Comparison of ENCODE assay signal across 8 cellular contexts in the genomic region with DNA sequence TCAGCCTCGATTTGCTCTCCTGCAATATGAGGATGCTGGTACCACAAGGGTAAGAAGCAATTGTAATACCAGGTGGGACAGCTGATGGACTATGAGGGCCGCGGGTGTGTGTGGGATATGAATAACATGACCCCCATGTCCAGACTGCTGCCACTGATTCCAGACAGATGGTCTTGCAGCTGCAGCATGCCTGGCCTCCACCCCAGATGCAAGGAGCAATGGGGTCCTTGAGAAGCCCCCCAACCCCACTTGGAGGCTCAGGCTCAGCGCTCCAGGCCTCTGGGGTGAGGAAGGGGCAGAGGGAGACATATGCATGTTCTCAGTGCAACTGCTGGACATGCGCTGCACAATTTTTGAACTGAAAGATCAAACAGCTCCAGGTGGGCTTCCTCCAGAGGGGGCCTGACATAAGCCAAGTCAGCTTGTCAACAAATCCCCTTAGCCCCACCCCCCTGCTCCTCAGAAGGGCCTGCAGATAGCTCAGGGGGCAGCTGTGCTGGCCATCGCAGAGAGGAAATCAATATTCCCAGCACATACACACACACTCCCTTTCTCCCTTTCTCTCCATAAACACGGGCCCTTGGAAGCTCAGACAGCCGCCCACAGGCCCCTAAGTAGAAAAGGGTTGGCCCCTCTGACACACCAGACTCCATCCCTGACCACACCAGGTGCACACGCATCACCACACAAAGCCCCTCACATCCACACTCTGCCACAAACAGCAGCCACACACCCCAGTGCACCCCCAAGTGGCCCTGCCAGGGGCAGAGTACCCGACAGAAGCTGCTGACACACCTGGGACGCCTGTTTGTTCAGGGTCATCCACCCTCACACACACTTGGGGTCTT.
A peak's percentile ranks its signal among the peaks of the same experiment; 100 is the strongest.
DNase-seq lines count a peak whose midpoint lies in the region; ATAC-seq, FAIRE-seq and TF ChIP-seq lines count a peak whose summit lies in the region.

No MANE protein-coding gene starts in this region.

- H3K23ac ChIP-seq in H1 (ENCODE audit: insufficient read length), result no peak overlapping the region

- TF ChIP-seq EP300 in H1 (IDR thresholded peaks at IDR 0.05; ENCODE audit: borderline replicate concordance in 1 of 2, low read depth in 2 of 2, low read length in 2 of 2) (no peak), neural cell (conservative IDR thresholded peaks at IDR 0.05; ENCODE audit: poor library complexity, severe bottlenecking) (no peak)

- ATAC-seq in GM18907 (IDR thresholded peaks at IDR 0.05; ENCODE audit: unreplicated experiment) (no peak), GM18868 (IDR thresholded peaks at IDR 0.05; ENCODE audit: unreplicated experiment) (no peak), GM21717 (IDR thresholded peaks at IDR 0.05; ENCODE audit: unreplicated experiment) (no peak)

- no peak overlapping the region for H2BK15ac ChIP-seq in H1 (ENCODE audit: low read length)

- H3K4me3 ChIP-seq in BJ (ENCODE audit: low read depth, low read length) (peak overlapping the region; percentile 82), H1 (ENCODE audit: extremely low read depth in 1 of 4, insufficient read depth in 2 of 4, low read depth in 3 of 4, low read length in 4 of 4) (peak overlapping the region; percentile 52 to 87 (median 63); a peak in 7 of 8 replicates), neural cell (ENCODE audit: low read length) (peak overlapping the region; percentile 72)

- CTCF ChIA-PET in BJ (lab: Yijun Ruan, JAX), result interaction anchor here (1.1 to 2.5 kb wide), 5 partner anchors 9 to 98 kb away, joined by 3 to 8 read pairs (median 5); no protein-coding TSS in a partner anchor
- CTCF ChIA-PET in H1 (lab: Charles Lee; ENCODE audit: partially characterized antibody), result interaction anchor here (0.6 to 25.8 kb wide), 12 partner anchors 17 to 250 kb away, joined by 3 to 267 read pairs (median 4); no protein-coding TSS in a partner anchor

- DNase-seq in BJ (ENCODE audit: low read depth), result no peak
- DNase-seq in NCI-H524 (lab: John Stamatoyannopoulos, UW), result peak; percentile 59 to 83
- DNase-seq in H1 (ENCODE audit: low read depth in 1 of 2, low spot score in 2 of 2), result no peak
- DNase-seq in activated effector memory CD4-positive, alpha-beta T cell treated with Interleukin-2 at 50 U/mL for 16 hours, result no peak

- H3K4me2 ChIP-seq in H1 (ENCODE audit: insufficient read depth in 1 of 2, low read depth in 2 of 2, low read length in 2 of 2) (peak overlapping the region; percentile 90 to 95), neural cell (ENCODE audit: low read length) (peak overlapping the region; percentile 59)

- peaks cover 5% of the 10 kb centered on the region for H3K23me2 ChIP-seq in H1 (ENCODE audit: low read depth, low read length)

- H4K91ac ChIP-seq in H1 (replicated peaks; ENCODE audit: insufficient read length, low read length), result no peak overlapping the region

- H2AK5ac ChIP-seq in H1 (ENCODE audit: low read depth, low read length), result no peak overlapping the region

- TF ChIP-seq RAD21 in H1 (IDR thresholded peaks at IDR 0.05 in 1 of 2, conservative IDR thresholded peaks at IDR 0.05 in 1 of 2; ENCODE audit: low read depth in 2 of 2, low read length in 2 of 2) (no peak), neural cell (conservative IDR thresholded peaks at IDR 0.05) (no peak)

- no peak for FAIRE-seq in H1 (lab: Jason Lieb, UNC)

- H3K27ac ChIP-seq in H1 (ENCODE audit: low read depth, low read length) (no peak overlapping the region), neural cell (ENCODE audit: low read length) (no peak overlapping the region)

- no peak overlapping the region for H3K14ac ChIP-seq in H1 (ENCODE audit: insufficient read length)

- H3K56ac ChIP-seq in H1 (replicated peaks; ENCODE audit: insufficient read length, low read depth, low read length), result no peak overlapping the region

- 80% methylated on average over 11 of the region's 11 CpGs; no CpG with 5 or more reads in 1 of the 2 experiments for WGBS in H1 (ENCODE audit: extremely low coverage in 1 of 2, insufficient coverage in 1 of 2, insufficient read length in 1 of 2, insufficient replicate concordance in 2 of 2, low coverage in 1 of 2, low lambda C conversion rate in 2 of 2, missing lambda C conversion rate in 1 of 2), 2 experiments

- no peak for TF ChIP-seq POLR2A in H1 (IDR thresholded peaks at IDR 0.05; ENCODE audit: control extremely low read depth in 1 of 2, low read depth in 2 of 2, low read length in 2 of 2)

- H2BK120ac ChIP-seq in H1 (replicated peaks; ENCODE audit: low read depth, low read length), result no peak overlapping the region

- H3K36me3 ChIP-seq in BJ (ENCODE audit: control insufficient read depth, insufficient read depth, low read length) (peaks cover 1% of the 10 kb centered on the region; the same call in 1 of the 2 replicates), H1 (ENCODE audit: control insufficient read depth in 2 of 4, insufficient read depth in 4 of 4, low read length in 3 of 4) (no peaks in the 10 kb centered on the region), neural cell (ENCODE audit: insufficient read depth, low read length) (no peaks in the 10 kb centered on the region)

- H3K9me2 ChIP-seq in neural cell (ENCODE audit: insufficient read depth, low read length), result no peaks in the 10 kb centered on the region

- peaks cover 4 to 34% of the 10 kb centered on the region in 2 experiments for H4K20me1 ChIP-seq in H1 (replicated peaks in 1 of 2; ENCODE audit: control insufficient read depth in 1 of 2, insufficient read depth in 2 of 2, low read length in 2 of 2)
- H4K20me1 ChIP-seq in neural cell (ENCODE audit: insufficient read depth), result no peaks in the 10 kb centered on the region

- H3K79me2 ChIP-seq in H1 (ENCODE audit: control insufficient read depth in 1 of 2, insufficient read depth in 2 of 2, low read length in 2 of 2) (peaks cover 0 to 39% of the 10 kb centered on the region in 2 experiments; a peak in 2 of 4 replicates), neural cell (replicated peaks; ENCODE audit: insufficient read depth, low read length) (peaks cover 11% of the 10 kb centered on the region)

- no peak overlapping the region for H2BK5ac ChIP-seq in H1 (ENCODE audit: low read depth, low read length)

- POLR2A ChIA-PET in BJ (lab: Charles Lee), result no interaction called here
- POLR2A ChIA-PET in H1 (lab: Charles Lee; ENCODE audit: partially characterized antibody), result interaction anchor here (0.8 to 3.6 kb wide), 8 partner anchors 8 to 65 kb away, joined by 3 to 15 read pairs (median 4); no protein-coding TSS in a partner anchor

- H3K18ac ChIP-seq in H1 (ENCODE audit: extremely low read depth, low read length), result no peak overlapping the region

- no peak overlapping the region for H3K9ac ChIP-seq in H1 (replicated peaks in 1 of 4; ENCODE audit: extremely low read depth in 1 of 4, low read depth in 3 of 4, low read length in 3 of 4)
- peak overlapping the region; percentile 55 for H3K9ac ChIP-seq in neural cell (ENCODE audit: low read length)

- H3K4me1 ChIP-seq in H1 (replicated peaks in 1 of 4; ENCODE audit: control insufficient read depth in 3 of 4, insufficient read depth in 4 of 4, low read length in 3 of 4), result peaks cover 2 to 24% (median 7%) of the 10 kb centered on the region in 4 experiments; a peak in 6 of 7 replicates

- no peaks in the 10 kb centered on the region for H3K27me3 ChIP-seq in BJ (ENCODE audit: control insufficient read depth, insufficient read depth, low read length)
- peaks cover 0 to 12% (median 2%) of the 10 kb centered on the region in 4 experiments; a peak in 5 of 7 replicates for H3K27me3 ChIP-seq in H1 (replicated peaks in 1 of 4; ENCODE audit: control insufficient read depth in 3 of 4, extremely low read depth in 1 of 4, insufficient read depth in 3 of 4, low read length in 3 of 4)
- H3K27me3 ChIP-seq in neural cell (ENCODE audit: insufficient read depth, low read depth, low read length), result no peaks in the 10 kb centered on the region

- H3K9me3 ChIP-seq in H1 (ENCODE audit: insufficient read depth in 2 of 2, low read depth in 1 of 2, low read length in 1 of 2) (no peaks in the 10 kb centered on the region), neural cell (ENCODE audit: low read length) (no peaks in the 10 kb centered on the region)

- H2BK20ac ChIP-seq in H1 (ENCODE audit: low read length), result no peak overlapping the region

- no peak overlapping the region for H4K5ac ChIP-seq in H1 (ENCODE audit: insufficient read length, low read depth, low read length)

- H3K79me1 ChIP-seq in H1 (ENCODE audit: low read depth, low read length), result peaks cover 21% of the 10 kb centered on the region

- 0 out of 2 replicates have a peak, but pooled peaks have one; percentile 9 for TF ChIP-seq CTCF in BJ (IDR thresholded peaks at IDR 0.05; ENCODE audit: insufficient read depth, low read depth, low read length)
- TF ChIP-seq CTCF in H1 (IDR thresholded peaks at IDR 0.05; ENCODE audit: control extremely low read depth in 1 of 3, insufficient read depth in 1 of 3, low read depth in 1 of 3, low read length in 3 of 3), result no peak
- no peak for TF ChIP-seq CTCF in neural cell (IDR thresholded peaks at IDR 0.05; ENCODE audit: poor library complexity, severe bottlenecking)

- H2BK12ac ChIP-seq in H1 (ENCODE audit: low read depth, low read length), result no peak overlapping the region

- H2AFZ ChIP-seq in H1 (ENCODE audit: low read length) (no peak overlapping the region), neural cell (ENCODE audit: low read depth, low read length) (no peak overlapping the region)

- no peak overlapping the region for H3K4ac ChIP-seq in H1 (replicated peaks; ENCODE audit: insufficient read length, low read depth, low read length)

- no peaks in the 10 kb centered on the region for H3F3A ChIP-seq in neural cell (ENCODE audit: insufficient read depth, low read length, poor library complexity, severe bottlenecking)

- no peak overlapping the region for H4K8ac ChIP-seq in H1 (ENCODE audit: extremely low read depth, insufficient read depth, low read length)

TF ChIP-seq in H1, 55 proteins besides CTCF, POLR2A, EP300 and RAD21:
- TF ChIP-seq EGR1 (IDR thresholded peaks at IDR 0.05; ENCODE audit: borderline replicate concordance, low read depth, low read length), result no peak
- TF ChIP-seq EZH2 (IDR thresholded peaks at IDR 0.05; ENCODE audit: low read depth, low read length, severe bottlenecking), result peak; percentile 2
- peak; percentile 18 for TF ChIP-seq SAP30 (IDR thresholded peaks at IDR 0.05; ENCODE audit: insufficient read depth, insufficient replicate concordance, low read length)

TF ChIP-seq in neural cell, 6 proteins besides CTCF, POLR2A, EP300 and RAD21 (continues in another document):
- no peak for TF ChIP-seq EZH2 (IDR thresholded peaks at IDR 0.05; ENCODE audit: borderline replicate concordance, insufficient read depth, low read length, poor library complexity, severe bottlenecking)

Comparison
In these comparisons a context has a peak if more than half of its experiments do, and no peak if none do; other contexts are left out.
1. DNase-seq: peak in NCI-H524 (2 of 2); none in BJ (single experiment), H1 (0 of 2) and activated effector memory CD4-positive, alpha-beta T cell treated with Interleukin-2 at 50 U/mL for 16 hours (single experiment).
2. Peak in every context shown above with its lines, with median percentiles within 50 percentile points of each other: H3K4me3 ChIP-seq.